Comparison of ENCODE assay signal across 20 cellular contexts in the genomic region with DNA sequence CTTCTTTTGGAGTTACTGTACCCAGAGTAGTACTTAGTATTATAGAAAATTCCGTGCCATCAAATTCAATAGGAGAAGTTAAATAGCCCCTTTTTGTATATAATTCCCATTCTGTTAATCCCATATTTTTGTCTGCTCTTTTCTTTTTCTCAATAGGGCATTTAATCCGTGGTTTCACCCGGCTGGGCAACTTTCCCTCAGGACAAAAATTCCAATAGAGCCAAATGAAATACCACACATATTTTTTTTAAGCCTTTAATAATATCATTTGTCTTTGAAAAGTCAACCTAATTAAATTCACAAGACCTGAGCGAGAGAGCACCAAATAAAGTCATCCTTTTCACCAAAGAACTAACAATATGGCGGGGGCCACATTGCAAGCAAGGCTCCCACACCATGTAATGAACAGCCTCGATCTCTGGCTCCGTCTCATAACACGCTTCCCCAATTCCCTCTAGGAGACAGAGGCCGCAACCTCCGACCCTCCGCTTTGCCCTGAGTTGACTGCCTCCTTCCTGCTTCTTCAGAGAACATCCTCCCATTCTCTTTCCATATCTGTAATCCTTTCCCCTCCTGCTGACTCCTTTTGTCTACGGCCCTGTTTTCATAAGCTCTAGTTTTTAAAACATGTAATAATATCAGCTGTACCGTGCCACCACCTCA. TPM values are rescaled to one million over a fixed set of nuclear protein-coding genes. Genes with fewer than 3 reads are reported as not detected.
DNase-seq lines count a peak whose midpoint lies in the region; ATAC-seq and TF ChIP-seq lines count a peak whose summit lies in the region.
"Had no signal": no experiment of that assay in that cellular context is flagged by ENCODE, and none has a peak within 500 bp of the region (broad histone marks: within the 10 kb centered on the region; RNA-seq: fewer than 3 reads in every experiment).

No MANE protein-coding gene starts in this region.

- peaks cover 20% of the 10 kb centered on the region for H3K79me2 ChIP-seq in ACC112 (ENCODE audit: control insufficient read depth, insufficient read depth, low read length, unreplicated experiment)

- H3K4me1 ChIP-seq in ACC112 (ENCODE audit: control insufficient read depth, insufficient read depth, low read length, unreplicated experiment) = peaks cover 4% of the 10 kb centered on the region
- H3K4me1 ChIP-seq: gastrocnemius medialis had no signal

- no peak overlapping the region for H3K27ac ChIP-seq in ACC112 (ENCODE audit: low read depth, low read length)
- H3K27ac ChIP-seq: gastrocnemius medialis had no signal

- intact Hi-C loops in activated CD4-positive, alpha-beta memory T cell treated with anti-CD3 and anti-CD28 coated beads for 36 hours (cut with micrococcal nuclease) = no loop called here

- TF ChIP-seq CTCF in endothelial cell (IDR thresholded peaks at IDR 0.05; ENCODE audit: unreplicated experiment) = no peak
- no peak for TF ChIP-seq CTCF in GM10248 (IDR thresholded peaks at IDR 0.05; ENCODE audit: control extremely low read depth, extremely low read depth, low read depth, missing control alignments)

- POLR2A ChIA-PET in activated CD4-positive, alpha-beta memory T cell treated with anti-CD3 and anti-CD28 coated beads for 36 hours (lab: Charles Lee) = no interaction called here
- POLR2A ChIA-PET in GM10248 (lab: Yijun Ruan, JAX) = no interaction called here

- no peak overlapping the region for H2AFZ ChIP-seq in ACC112 (ENCODE audit: low read length, unreplicated experiment)

- no peak for ATAC-seq in GM21723 (IDR thresholded peaks at IDR 0.05; ENCODE audit: unreplicated experiment)
- ATAC-seq: activated T-cell treated with anti-CD3 and anti-CD28 coated beads, Interleukin-2, amount 50 U/mL, for 72 hours; gastrocnemius medialis; Panc1; stimulated activated memory B cell treated with anti-CD40 and anti-IgM and Interleukin-4, amounts not matched to agents 10 μg/mL and 1 μg/mL and 100 μg/mL, for 72 hours had no signal

- CTCF ChIA-PET in activated CD4-positive, alpha-beta memory T cell treated with anti-CD3 and anti-CD28 coated beads for 36 hours (lab: Charles Lee) = no interaction called here
- CTCF ChIA-PET in GM10248 (lab: Yijun Ruan, JAX) = interaction anchor here (0.9 to 1.3 kb wide), 2 partner anchors 30 to 59 kb away, joined by 3 read pairs; no protein-coding TSS in a partner anchor

- no peaks in the 10 kb centered on the region for H3K9me3 Mint-ChIP-seq in endothelial cell (ENCODE audit: unreplicated experiment)
- no peaks in the 10 kb centered on the region for H3K9me3 Mint-ChIP-seq in activated CD4-positive, alpha-beta memory T cell treated with anti-CD3 and anti-CD28 coated beads for 36 hours
- H3K9me3 Mint-ChIP-seq: activated T-cell treated with anti-CD3 and anti-CD28 coated beads, Interleukin-2, amount 50 U/mL, for 72 hours; stimulated activated memory B cell treated with anti-CD40 and anti-IgM and Interleukin-4, amounts not matched to agents 10 μg/mL and 1 μg/mL and 100 μg/mL, for 72 hours had no signal

- peak; percentile 16 for DNase-seq in NCI-H1048 (lab: John Stamatoyannopoulos, UW)
- peak; percentile 47 for DNase-seq in endothelial cell (ENCODE audit: low spot score)
- peak; percentile 25 for DNase-seq in myocyte (ENCODE audit: low read depth)
- DNase-seq in stimulated activated CD4-positive, alpha-beta T cell treated with anti-CD3 and anti-CD28 coated beads, Interleukin-1b, Interleukin-23, amount 100 ng/mL, for 48 hours = no peak
- no peak for DNase-seq in activated CD4-positive, alpha-beta memory T cell treated with anti-CD3 and anti-CD28 coated beads for 36 hours
- no peak for DNase-seq in GM10248 (ENCODE audit: extremely low spot score)
- DNase-seq: activated CD4-positive, alpha-beta T cell treated with anti-CD3 and anti-CD28 coated beads for 4 hours; activated T-cell treated with anti-CD3 and anti-CD28 coated beads, Interleukin-2, amount 50 U/mL, for 72 hours; amniotic stem cell; gastrocnemius medialis; HCEC 1CT; left colon; NCI-H510A; pancreas; stimulated activated CD4-positive, alpha-beta T cell treated with anti-CD3 and anti-CD28 coated beads, Interleukin-2, amount 100 ng/mL, for 48 hours; T-helper 2 cell had no signal

- peaks cover 8% of the 10 kb centered on the region for H3K27me3 Mint-ChIP-seq in endothelial cell (ENCODE audit: unreplicated experiment)
- H3K27me3 Mint-ChIP-seq in activated CD4-positive, alpha-beta memory T cell treated with anti-CD3 and anti-CD28 coated beads for 36 hours = no peaks in the 10 kb centered on the region

- H3K4me3 Mint-ChIP-seq in endothelial cell (ENCODE audit: unreplicated experiment) = peak overlapping the region; percentile 61
- no peak overlapping the region for H3K4me3 Mint-ChIP-seq in activated CD4-positive, alpha-beta memory T cell treated with anti-CD3 and anti-CD28 coated beads for 36 hours
- H3K4me3 Mint-ChIP-seq: activated T-cell treated with anti-CD3 and anti-CD28 coated beads, Interleukin-2, amount 50 U/mL, for 72 hours; stimulated activated memory B cell treated with anti-CD40 and anti-IgM and Interleukin-4, amounts not matched to agents 10 μg/mL and 1 μg/mL and 100 μg/mL, for 72 hours had no signal

- H3K4me1 Mint-ChIP-seq in endothelial cell (ENCODE audit: unreplicated experiment) = peaks cover 56% of the 10 kb centered on the region
- H3K4me1 Mint-ChIP-seq in activated CD4-positive, alpha-beta memory T cell treated with anti-CD3 and anti-CD28 coated beads for 36 hours (ENCODE audit: low read depth) = peaks cover 4% of the 10 kb centered on the region

- peak overlapping the region; percentile 97 for H3K27ac Mint-ChIP-seq in endothelial cell (ENCODE audit: unreplicated experiment)
- no peak overlapping the region for H3K27ac Mint-ChIP-seq in activated CD4-positive, alpha-beta memory T cell treated with anti-CD3 and anti-CD28 coated beads for 36 hours
- H3K27ac Mint-ChIP-seq: activated T-cell treated with anti-CD3 and anti-CD28 coated beads, Interleukin-2, amount 50 U/mL, for 72 hours; stimulated activated memory B cell treated with anti-CD40 and anti-IgM and Interleukin-4, amounts not matched to agents 10 μg/mL and 1 μg/mL and 100 μg/mL, for 72 hours had no signal

- no peaks in the 10 kb centered on the region for H3K27me3 ChIP-seq in ACC112 (ENCODE audit: insufficient read depth, low read length)
- H3K27me3 ChIP-seq: gastrocnemius medialis, pancreas had no signal

- 0 out of 2 replicates have a peak, but pooled peaks cover 4% of the 10 kb centered on the region for H3K36me3 ChIP-seq in ACC112 (ENCODE audit: insufficient read depth, low read length)
- H3K36me3 ChIP-seq: gastrocnemius medialis, pancreas had no signal

- H3K36me3 Mint-ChIP-seq in endothelial cell (ENCODE audit: low read depth, unreplicated experiment) = peaks cover 8% of the 10 kb centered on the region
- no peaks in the 10 kb centered on the region for H3K36me3 Mint-ChIP-seq in activated CD4-positive, alpha-beta memory T cell treated with anti-CD3 and anti-CD28 coated beads for 36 hours
- H3K36me3 Mint-ChIP-seq: stimulated activated memory B cell treated with anti-CD40 and anti-IgM and Interleukin-4, amounts not matched to agents 10 μg/mL and 1 μg/mL and 100 μg/mL, for 72 hours had no signal

- 0 out of 2 replicates have a peak overlapping the region, but pooled peaks have one; percentile 61 for H3K4me3 ChIP-seq in ACC112 (ENCODE audit: low read depth, low read length)
- H3K4me3 ChIP-seq: pancreas had no signal

RNA-seq across cellular contexts. Expression of gene NHSL1, which starts 13.6 kb away (rescaled TPM):
- total RNA-seq in endothelial cell (ENCODE audit: unreplicated experiment) (72.3 TPM), myocyte (9.3 and 12.0 TPM in 2 replicates)
- 7.7 TPM for polyA plus RNA-seq in myocyte (2012)
- total RNA-seq in activated CD4-positive, alpha-beta memory T cell treated with anti-CD3 and anti-CD28 coated beads for 36 hours = under 1 TPM; 0.53 to 0.95 TPM

Comparison
In these comparisons a context has a peak if more than half of its experiments do, and no peak if none do; other contexts are left out.
1. DNase-seq: peak in NCI-H1048 (single experiment), endothelial cell (single experiment) and myocyte (single experiment); none in stimulated activated CD4-positive, alpha-beta T cell treated with anti-CD3 and anti-CD28 coated beads, Interleukin-1b, Interleukin-23, amount 100 ng/mL, for 48 hours (single experiment), activated CD4-positive, alpha-beta memory T cell treated with anti-CD3 and anti-CD28 coated beads for 36 hours (single experiment) and GM10248 (single experiment).